ENCODE assay signal across 8 cellular contexts in the genomic region with DNA sequence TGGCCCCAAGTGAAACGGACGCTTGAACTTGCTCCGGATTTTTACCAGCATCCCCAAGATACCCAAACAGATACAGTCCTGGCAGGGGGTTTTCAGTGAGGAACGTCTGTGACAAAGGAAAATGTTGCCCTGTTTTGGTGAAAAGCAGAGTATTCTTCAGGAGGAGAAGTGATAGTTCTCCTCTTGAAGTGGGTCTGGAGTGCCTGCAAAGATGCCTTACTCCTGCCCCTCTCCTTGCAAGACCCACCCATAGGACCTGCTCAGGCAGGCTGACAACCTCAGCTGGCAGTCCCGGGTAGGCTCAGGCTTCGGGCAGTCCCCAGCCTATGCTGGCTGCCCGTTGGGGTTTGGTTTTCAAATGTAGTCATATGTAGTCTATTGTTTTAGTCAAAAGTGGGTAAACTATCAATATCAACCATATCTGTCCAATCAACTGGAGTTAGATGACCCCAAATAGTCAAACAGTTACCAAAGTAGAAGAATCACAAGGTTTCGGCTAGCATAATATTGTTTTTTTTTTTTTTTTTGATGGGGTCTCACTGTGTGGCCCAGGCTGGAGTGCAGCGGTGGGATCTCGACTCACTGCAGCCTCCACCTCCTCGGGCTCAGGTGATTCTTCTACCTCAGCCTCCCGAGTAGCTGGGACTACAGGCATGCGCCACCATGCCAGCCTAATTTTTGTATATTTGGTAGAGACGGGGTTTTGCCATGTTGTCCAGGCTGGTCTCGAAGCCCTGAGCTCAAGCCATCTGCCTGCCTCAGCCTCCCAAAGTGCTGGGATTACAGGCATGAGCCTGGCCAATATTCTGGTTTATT. TPM values are rescaled to one million over a fixed set of nuclear protein-coding genes. Genes with fewer than 3 reads are reported as not detected.
DNase-seq lines count a peak whose midpoint lies in the region; ATAC-seq and TF ChIP-seq lines count a peak whose summit lies in the region.

No MANE protein-coding gene starts in this region.

- H3K27ac ChIP-seq in parathyroid adenoma: no peak overlapping the region

- H3K4me1 ChIP-seq in endocrine pancreas (ENCODE audit: control insufficient read depth, insufficient read depth, low read length): no peaks in the 10 kb centered on the region
- peaks cover 2% of the 10 kb centered on the region for H3K4me1 ChIP-seq in parathyroid adenoma

- H3K4me1 Mint-ChIP-seq in T-cell: peaks cover 25 to 43% (median 32%) of the 10 kb centered on the region in 3 donors

- H3K36me3 ChIP-seq in endocrine pancreas (ENCODE audit: control insufficient read depth, insufficient read depth, low read length) (no peaks in the 10 kb centered on the region), parathyroid adenoma (ENCODE audit: control insufficient read depth, insufficient read depth, low read length) (no peaks in the 10 kb centered on the region)

- no peak for TF ChIP-seq CTCF in parathyroid adenoma (IDR thresholded peaks at IDR 0.05)

- H3K9me3 ChIP-seq in endocrine pancreas (ENCODE audit: control insufficient read depth, low read length): no peaks in the 10 kb centered on the region
- H3K9me3 ChIP-seq in parathyroid adenoma (ENCODE audit: control insufficient read depth, low read length): no peaks in the 10 kb centered on the region

- H3K36me3 Mint-ChIP-seq in T-cell: peaks cover 10% of the 10 kb centered on the region

- peak overlapping the region; percentile 64 for H3K4me3 ChIP-seq in endocrine pancreas (ENCODE audit: control insufficient read depth, insufficient read depth, low read length)
- H3K4me3 ChIP-seq in parathyroid adenoma (ENCODE audit: low read depth, low read length): peak overlapping the region; percentile 80

- no peaks in the 10 kb centered on the region for H3K27me3 ChIP-seq in endocrine pancreas (ENCODE audit: control insufficient read depth, insufficient read depth, low read length)
- no peaks in the 10 kb centered on the region for H3K27me3 ChIP-seq in parathyroid adenoma (ENCODE audit: control insufficient read depth, insufficient read depth, low read length)

- peak overlapping the region; percentile 78 for H2AFZ ChIP-seq in parathyroid adenoma

- H3K27ac Mint-ChIP-seq in T-cell: peak overlapping the region; percentile 88 to 90

- peak; percentile 37 to 41 for DNase-seq in NOMO-1 (lab: John Stamatoyannopoulos, UW; ENCODE audit: unreplicated experiment in 2 of 2)
- DNase-seq in NOMO-1 treated with dmso at 0.1 percent for 144 hours (lab: John Stamatoyannopoulos, UW; ENCODE audit: unreplicated experiment): no peak
- no peak for DNase-seq in T-cell
- DNase-seq in T-helper 9 cell: no peak
- DNase-seq in NCI-H1417 (lab: John Stamatoyannopoulos, UW): no peak

- POLR2A ChIA-PET in T-cell (lab: Charles Lee): no interaction called here

- H3K4me3 Mint-ChIP-seq in T-cell: peak overlapping the region; percentile 77 to 98 (median 87)

- peak in 1 of 4 experiments; percentile 19 for ATAC-seq in T-cell (replicated peaks in 1 of 4)
- no peak for ATAC-seq in HG02759 (IDR thresholded peaks at IDR 0.05; ENCODE audit: unreplicated experiment)

- CTCF ChIA-PET in T-cell (lab: Charles Lee): interaction anchor here (0.5 to 1.3 kb wide), 4 partner anchors 9 to 428 kb away, joined by 3 to 7 read pairs (median 4); a partner anchor contains a TSS

- peak overlapping the region; percentile 95 for H3K4me2 ChIP-seq in parathyroid adenoma (ENCODE audit: low read length)

- no peaks in the 10 kb centered on the region for H3K9me3 Mint-ChIP-seq in T-cell

- H3K27me3 Mint-ChIP-seq in T-cell: no peaks in the 10 kb centered on the region

- H3K9ac ChIP-seq in endocrine pancreas (ENCODE audit: control insufficient read depth, insufficient read depth, low read length) (peak overlapping the region; percentile 68), parathyroid adenoma (no peak overlapping the region)

- peaks cover 11% of the 10 kb centered on the region for H3K79me2 ChIP-seq in parathyroid adenoma

RNA-seq across cellular contexts. Expression of a gene that starts 1.0 kb away (rescaled TPM):
- total RNA-seq in T-cell: 10 to 100 TPM; 37.8 to 70.2 (median 50.9) TPM

RNA-seq across cellular contexts. Expression of a gene that starts 14.9 kb away (rescaled TPM):
- 100 to 1,000 TPM in 1 of 5 donors, 10 to 100 TPM in 4; 67.1 to 124 (median 71.7) TPM for total RNA-seq in T-cell

RNA-seq across cellular contexts. Expression of a gene that starts 22.8 kb away (rescaled TPM):
- total RNA-seq in T-cell: not detected

RNA-seq across cellular contexts. Expression of a gene that starts 48.1 kb away (rescaled TPM):
- 10 to 100 TPM in 1 of 5 donors, 1 to 10 TPM in 3, under 1 TPM in 1; 0.58 to 13.1 (median 1.8) TPM for total RNA-seq in T-cell

Comparison
In these comparisons a context has a peak if more than half of its experiments do, and no peak if none do; other contexts are left out.
1. DNase-seq: peak in NOMO-1 (2 of 2); none in NOMO-1 treated with dmso at 0.1 percent for 144 hours (single experiment), T-cell (0 of 34), T-helper 9 cell (single experiment) and NCI-H1417 (0 of 3).